39 cellular contexts compared by ENCODE assay signal in the genomic region with DNA sequence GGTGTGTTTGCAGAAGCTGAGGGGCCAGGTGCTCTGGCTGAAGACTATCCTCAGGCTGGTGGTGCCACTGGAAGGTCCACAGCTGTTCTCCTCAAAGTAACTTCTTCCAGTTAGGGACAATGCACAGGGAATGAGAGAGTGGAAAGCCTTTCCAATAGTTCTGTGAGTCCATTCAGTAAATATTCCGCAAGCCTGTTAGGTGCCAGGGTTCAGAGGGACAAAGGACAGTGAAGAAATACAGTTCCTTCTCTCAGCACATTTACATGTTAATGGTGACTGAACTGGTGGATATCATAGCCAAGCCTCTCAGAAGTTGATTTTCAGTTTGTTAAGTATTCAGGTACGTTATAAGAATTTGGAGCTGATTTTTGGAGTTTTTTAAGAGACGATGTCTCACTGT.
"Had no signal": no experiment of that assay in that cellular context is flagged by ENCODE, and none has a peak within 500 bp of the region (broad histone marks: within the 10 kb centered on the region; RNA-seq: fewer than 3 reads in every experiment).

No MANE protein-coding gene starts in this region.

- H3K9me3 ChIP-seq: ascending aorta had no signal

- H3K4me3 ChIP-seq: ascending aorta, cardiac muscle cell had no signal

- H3K27ac ChIP-seq: ascending aorta, cardiac muscle cell, VCaP had no signal

- H3K4me1 ChIP-seq: ascending aorta had no signal

- H3K9me3 Mint-ChIP-seq: central memory CD8-positive, alpha-beta T cell; T-helper 2 cell treated with Interferon-gamma antibody and Interleukin-4, amounts not matched to agents 5 μg/mL and 100 μg/mL, for 36 hours had no signal

- H3K27ac Mint-ChIP-seq: activated CD4-positive, alpha-beta memory T cell treated with anti-CD3 and anti-CD28 coated beads, Interleukin-2, amount 10 ng/mL, durations not matched to agents 7 days and 5 days; activated CD4-positive, alpha-beta T cell treated with anti-CD3 and anti-CD28 coated beads for 36 hours; activated CD4-positive, alpha-beta T cell treated with anti-CD3 and anti-CD28 coated beads, Interleukin-2, amount 10 ng/mL, durations not matched to agents 7 days and 5 days; activated CD8-positive, alpha-beta memory T cell treated with anti-CD3 and anti-CD28 coated beads, Interleukin-2, amount 10 ng/mL, durations not matched to agents 7 days and 5 days; activated CD8-positive, alpha-beta T cell treated with anti-CD3 and anti-CD28 coated beads, Interleukin-2, amount 10 ng/mL, durations not matched to agents 7 days and 5 days; activated naive CD4-positive, alpha-beta T cell treated with anti-CD3 and anti-CD28 coated beads, Interleukin-2, amount 10 ng/mL, durations not matched to agents 7 days and 5 days; activated naive CD4-positive, alpha-beta T cell treated with anti-CD3 and anti-CD28 coated beads, Interleukin-2, amount 50 U/mL, for 24 hours; activated naive CD8-positive, alpha-beta T cell; activated naive CD8-positive, alpha-beta T cell treated with anti-CD3 and anti-CD28 coated beads, Interleukin-2, amount 10 ng/mL, durations not matched to agents 7 days and 5 days; activated naive CD8-positive, alpha-beta T cell treated with anti-CD3 and anti-CD28 coated beads, Interleukin-2, amount 50 U/mL, for 24 hours; activated T-cell treated with anti-CD3 and anti-CD28 coated beads, Interleukin-2, amount 50 U/mL, for 24 hours; activated T-helper 2 cell treated with anti-CD3 and anti-CD28 coated beads, Interferon-gamma antibody, Interleukin-2, Interleukin-4, amounts not matched to agents 10 μg/mL and 5 μg/mL and 100 μg/mL, durations not matched to agents 14 hours and 24 hours and 36 hours; brain; T-helper 1 cell treated with Interleukin-12 subunit alpha and Interleukin-12 subunit beta and Interleukin-4 antibody, amounts not matched to agents 30 μg/mL and 1 μg/mL, for 36 hours; T-helper 2 cell treated with Interferon-gamma antibody and Interleukin-4, amounts not matched to agents 5 μg/mL and 100 μg/mL, for 36 hours had no signal

- H3K4me3 Mint-ChIP-seq: activated CD4-positive, alpha-beta memory T cell treated with anti-CD3 and anti-CD28 coated beads, Interleukin-2, amount 10 ng/mL, durations not matched to agents 7 days and 5 days; activated CD4-positive, alpha-beta T cell treated with anti-CD3 and anti-CD28 coated beads for 36 hours; activated CD4-positive, alpha-beta T cell treated with anti-CD3 and anti-CD28 coated beads, Interleukin-2, amount 10 ng/mL, durations not matched to agents 7 days and 5 days; activated CD8-positive, alpha-beta memory T cell treated with anti-CD3 and anti-CD28 coated beads, Interleukin-2, amount 10 ng/mL, durations not matched to agents 7 days and 5 days; activated CD8-positive, alpha-beta T cell treated with anti-CD3 and anti-CD28 coated beads, Interleukin-2, amount 10 ng/mL, durations not matched to agents 7 days and 5 days; activated naive CD4-positive, alpha-beta T cell treated with anti-CD3 and anti-CD28 coated beads, Interleukin-2, amount 10 ng/mL, durations not matched to agents 7 days and 5 days; activated naive CD4-positive, alpha-beta T cell treated with anti-CD3 and anti-CD28 coated beads, Interleukin-2, amount 50 U/mL, for 24 hours; activated naive CD8-positive, alpha-beta T cell; activated naive CD8-positive, alpha-beta T cell treated with anti-CD3 and anti-CD28 coated beads, Interleukin-2, amount 10 ng/mL, durations not matched to agents 7 days and 5 days; activated naive CD8-positive, alpha-beta T cell treated with anti-CD3 and anti-CD28 coated beads, Interleukin-2, amount 50 U/mL, for 24 hours; activated T-cell treated with anti-CD3 and anti-CD28 coated beads, Interleukin-2, amount 50 U/mL, for 24 hours; brain; central memory CD8-positive, alpha-beta T cell; T-helper 1 cell treated with Interleukin-12 subunit alpha and Interleukin-12 subunit beta and Interleukin-4 antibody, amounts not matched to agents 30 μg/mL and 1 μg/mL, for 36 hours; T-helper 2 cell treated with Interferon-gamma antibody and Interleukin-4, amounts not matched to agents 5 μg/mL and 100 μg/mL, for 36 hours had no signal

- H3K27me3 Mint-ChIP-seq: activated CD4-positive, alpha-beta memory T cell treated with anti-CD3 and anti-CD28 coated beads, Interleukin-2, amount 10 ng/mL, durations not matched to agents 7 days and 5 days; activated CD4-positive, alpha-beta T cell treated with anti-CD3 and anti-CD28 coated beads for 36 hours; activated CD4-positive, alpha-beta T cell treated with anti-CD3 and anti-CD28 coated beads, Interleukin-2, amount 10 ng/mL, durations not matched to agents 7 days and 5 days; activated CD8-positive, alpha-beta memory T cell treated with anti-CD3 and anti-CD28 coated beads, Interleukin-2, amount 10 ng/mL, durations not matched to agents 7 days and 5 days; activated naive CD4-positive, alpha-beta T cell treated with anti-CD3 and anti-CD28 coated beads, Interleukin-2, amount 10 ng/mL, durations not matched to agents 7 days and 5 days; activated naive CD4-positive, alpha-beta T cell treated with anti-CD3 and anti-CD28 coated beads, Interleukin-2, amount 50 U/mL, for 24 hours; activated naive CD8-positive, alpha-beta T cell; activated naive CD8-positive, alpha-beta T cell treated with anti-CD3 and anti-CD28 coated beads, Interleukin-2, amount 10 ng/mL, durations not matched to agents 7 days and 5 days; activated naive CD8-positive, alpha-beta T cell treated with anti-CD3 and anti-CD28 coated beads, Interleukin-2, amount 50 U/mL, for 24 hours; activated T-cell treated with anti-CD3 and anti-CD28 coated beads, Interleukin-2, amount 50 U/mL, for 24 hours; brain; central memory CD8-positive, alpha-beta T cell had no signal

- H3K27me3 ChIP-seq: ascending aorta, cardiac muscle cell had no signal

- H3K4me1 Mint-ChIP-seq: activated CD4-positive, alpha-beta memory T cell treated with anti-CD3 and anti-CD28 coated beads, Interleukin-2, amount 10 ng/mL, durations not matched to agents 7 days and 5 days; activated CD4-positive, alpha-beta T cell treated with anti-CD3 and anti-CD28 coated beads for 36 hours; activated CD4-positive, alpha-beta T cell treated with anti-CD3 and anti-CD28 coated beads, Interleukin-2, amount 10 ng/mL, durations not matched to agents 7 days and 5 days; activated CD8-positive, alpha-beta memory T cell treated with anti-CD3 and anti-CD28 coated beads, Interleukin-2, amount 10 ng/mL, durations not matched to agents 7 days and 5 days; activated naive CD4-positive, alpha-beta T cell treated with anti-CD3 and anti-CD28 coated beads, Interleukin-2, amount 10 ng/mL, durations not matched to agents 7 days and 5 days; activated naive CD4-positive, alpha-beta T cell treated with anti-CD3 and anti-CD28 coated beads, Interleukin-2, amount 50 U/mL, for 24 hours; activated naive CD8-positive, alpha-beta T cell treated with anti-CD3 and anti-CD28 coated beads, Interleukin-2, amount 10 ng/mL, durations not matched to agents 7 days and 5 days; activated naive CD8-positive, alpha-beta T cell treated with anti-CD3 and anti-CD28 coated beads, Interleukin-2, amount 50 U/mL, for 24 hours; central memory CD8-positive, alpha-beta T cell had no signal

- ATAC-seq: activated CD4-positive, alpha-beta T cell treated with anti-CD3 and anti-CD28 coated beads for 36 hours; activated CD4-positive, CD25-positive, alpha-beta regulatory T cell treated with anti-CD3 and anti-CD28 coated beads, Interleukin-2, amount 50 U/mL, for 24 hours; activated CD8-positive, alpha-beta memory T cell treated with anti-CD3 and anti-CD28 coated beads, Interleukin-2, amount 10 ng/mL, durations not matched to agents 7 days and 5 days; activated CD8-positive, alpha-beta T cell treated with anti-CD3 and anti-CD28 coated beads, Interleukin-2, amount 10 ng/mL, durations not matched to agents 7 days and 5 days; activated naive CD8-positive, alpha-beta T cell treated with anti-CD3 and anti-CD28 coated beads, Interleukin-2, amount 50 U/mL, for 24 hours had no signal

- FAIRE-seq: bronchial epithelial cell, TTC549 had no signal

- DNase-seq: activated CD4-positive, alpha-beta memory T cell treated with anti-CD3 and anti-CD28 coated beads, Interleukin-2, amount 10 ng/mL, durations not matched to agents 7 days and 5 days; activated CD4-positive, alpha-beta T cell treated with anti-CD3 and anti-CD28 coated beads for 1 hour; activated CD4-positive, alpha-beta T cell treated with anti-CD3 and anti-CD28 coated beads for 36 hours; activated CD4-positive, alpha-beta T cell treated with anti-CD3 and anti-CD28 coated beads for 48 hours; activated CD4-positive, alpha-beta T cell treated with anti-CD3 and anti-CD28 coated beads, Interleukin-2, amount 10 ng/mL, durations not matched to agents 7 days and 5 days; activated CD4-positive, alpha-beta T cell treated with anti-CD3 and anti-CD28 coated beads, Interleukin-2, amount 50 U/mL, for 48 hours; activated CD4-positive, CD25-positive, alpha-beta regulatory T cell; activated CD8-positive, alpha-beta memory T cell treated with anti-CD3 and anti-CD28 coated beads for 24 hours; activated CD8-positive, alpha-beta memory T cell treated with anti-CD3 and anti-CD28 coated beads, Interleukin-2, amount 10 ng/mL, durations not matched to agents 7 days and 5 days; activated CD8-positive, alpha-beta memory T cell treated with anti-CD3 and anti-CD28 coated beads, Interleukin-2, amount 50 U/mL, for 48 hours; activated CD8-positive, alpha-beta T cell treated with anti-CD3 and anti-CD28 coated beads, Interleukin-2, amount 10 ng/mL, durations not matched to agents 7 days and 5 days; activated effector memory CD4-positive, alpha-beta T cell treated with Interleukin-2 at 50 U/mL for 16 hours; activated gamma-delta T cell; activated naive CD4-positive, alpha-beta T cell treated with anti-CD3 and anti-CD28 coated beads, Interleukin-2, amount 10 ng/mL, durations not matched to agents 7 days and 5 days; activated naive CD4-positive, alpha-beta T cell treated with Interleukin-2 at 50 U/mL for 16 hours; activated naive CD8-positive, alpha-beta T cell treated with anti-CD3 and anti-CD28 coated beads, Interleukin-2, amount 10 ng/mL, durations not matched to agents 7 days and 5 days; activated naive CD8-positive, alpha-beta T cell treated with anti-CD3 and anti-CD28 coated beads, Interleukin-2, amount 50 U/mL, for 24 hours; activated T-cell treated with anti-CD3 and anti-CD28 coated beads, Interleukin-2, amount 50 U/mL, for 24 hours; activated T-cell treated with anti-CD3 and anti-CD28 coated beads, Interleukin-2, amount 50 U/mL, for 48 hours; amygdala; anterior cingulate cortex; caudate nucleus; cerebellar nuclear complex; T-helper 1 cell; T-helper 2 cell; T-helper 9 cell had no signal
